21 cellular contexts compared by ENCODE assay signal in genomic region chr3:144364797-144365196, GRCh38.
A peak's percentile ranks its signal among the peaks of the same experiment; 100 is the strongest.
DNase-seq lines count a peak whose midpoint lies in the region; ATAC-seq and TF ChIP-seq lines count a peak whose summit lies in the region.
"Had no signal": no experiment of that assay in that cellular context is flagged by ENCODE, and none has a peak within 500 bp of the region (broad histone marks: within the 10 kb centered on the region; RNA-seq: fewer than 3 reads in every experiment).

No MANE protein-coding gene starts in this region.

- TF ChIP-seq POLR2A in testis (IDR thresholded peaks at IDR 0.05): no peak

- no peaks in the 10 kb centered on the region for H3K4me1 ChIP-seq in adipocyte (ENCODE audit: control insufficient read depth, insufficient read depth, low read length)
- no peaks in the 10 kb centered on the region for H3K4me1 ChIP-seq in testis
- H3K4me1 ChIP-seq in CD8-positive, alpha-beta memory T cell (ENCODE audit: insufficient read depth, low read length): no peaks in the 10 kb centered on the region
- H3K4me1 ChIP-seq: A549, BLaER1 had no signal

- H3K4me1 Mint-ChIP-seq in CD8-positive, alpha-beta memory T cell: no peaks in the 10 kb centered on the region
- H3K4me1 Mint-ChIP-seq: CD4-positive, alpha-beta memory T cell had no signal

- H3K9me3 Mint-ChIP-seq in CD8-positive, alpha-beta memory T cell: peaks cover 0 to 21% (median 12%) of the 10 kb centered on the region in 5 donors

- intact Hi-C loops in testis (cut with DNase I; ENCODE audit: low total_unique reads): no loop called here

- H3K27ac ChIP-seq in testis: no peak overlapping the region
- no peak overlapping the region for H3K27ac ChIP-seq in CD8-positive, alpha-beta memory T cell (ENCODE audit: low read depth, low read length)
- H3K27ac ChIP-seq: A549, BLaER1, HL-60, SK-N-MC had no signal

- no peak for ATAC-seq in GM21576 (IDR thresholded peaks at IDR 0.05; ENCODE audit: unreplicated experiment)
- ATAC-seq: A549 had no signal

- peaks cover 0 to 3% (median 2%) of the 10 kb centered on the region in 3 donors for H3K36me3 Mint-ChIP-seq in CD8-positive, alpha-beta memory T cell

- H3K9me3 ChIP-seq in adipocyte (ENCODE audit: control insufficient read depth, low read length) (peaks cover 3% of the 10 kb centered on the region), testis (no peaks in the 10 kb centered on the region)
- no peaks in the 10 kb centered on the region for H3K9me3 ChIP-seq in CD8-positive, alpha-beta memory T cell (ENCODE audit: low read length)
- H3K9me3 ChIP-seq: A549 had no signal

- WGBS in testis, 2 donors: 89 to 95% methylated on average over 1 of the region's 1 CpG

- H3K4me3 ChIP-seq in adipocyte (ENCODE audit: low read length) (no peak overlapping the region), retinal pigment epithelial cell (ENCODE audit: low read length) (no peak overlapping the region), testis (no peak overlapping the region)
- no peak overlapping the region for H3K4me3 ChIP-seq in CD8-positive, alpha-beta memory T cell (ENCODE audit: low read length)
- H3K4me3 ChIP-seq: A549, BLaER1, SK-N-MC had no signal

- H3K27me3 ChIP-seq in adipocyte (replicated peaks; ENCODE audit: control insufficient read depth, insufficient read depth, low read length): no peaks in the 10 kb centered on the region
- H3K27me3 ChIP-seq in testis: no peaks in the 10 kb centered on the region
- no peaks in the 10 kb centered on the region for H3K27me3 ChIP-seq in CD8-positive, alpha-beta memory T cell (ENCODE audit: insufficient read depth, low read length, poor library complexity, severe bottlenecking)
- H3K27me3 ChIP-seq: BLaER1 had no signal

- H3K36me3 ChIP-seq in adipocyte (ENCODE audit: control insufficient read depth, insufficient read depth, low read length, severe bottlenecking): no peaks in the 10 kb centered on the region
- no peaks in the 10 kb centered on the region for H3K36me3 ChIP-seq in testis (ENCODE audit: low read depth, missing control alignments)
- H3K36me3 ChIP-seq in CD8-positive, alpha-beta memory T cell (ENCODE audit: insufficient read depth, low read length): no peaks in the 10 kb centered on the region
- H3K36me3 ChIP-seq: BLaER1 had no signal

- H3K4me3 Mint-ChIP-seq in CD8-positive, alpha-beta memory T cell: no peak overlapping the region
- H3K4me3 Mint-ChIP-seq: CD4-positive, alpha-beta memory T cell; HFFc6 had no signal

- H3K27me3 Mint-ChIP-seq in CD8-positive, alpha-beta memory T cell: no peaks in the 10 kb centered on the region
- H3K27me3 Mint-ChIP-seq: CD4-positive, alpha-beta memory T cell had no signal

- TF ChIP-seq CTCF in retinal pigment epithelial cell (conservative IDR thresholded peaks at IDR 0.05; ENCODE audit: low read depth, low read length) (no peak), testis (IDR thresholded peaks at IDR 0.05) (no peak)

- H3K9ac ChIP-seq in adipocyte (ENCODE audit: low read length): no peak overlapping the region
- H3K9ac ChIP-seq: BLaER1 had no signal

- peak; percentile 59 for DNase-seq in EL
- peak; percentile 15 for DNase-seq in adipocyte (ENCODE audit: low read depth)
- peak; percentile 34 for DNase-seq in iris pigment epithelial cell (ENCODE audit: low read depth)
- peak; percentile 84 for DNase-seq in retinal pigment epithelial cell (ENCODE audit: low read depth)
- no peak for DNase-seq in testis
- DNase-seq in CD8-positive, alpha-beta memory T cell: no peak
- DNase-seq: Calu3; CD4-positive, alpha-beta memory T cell; DMS53; HFFc6; MM.1S; NCI-H1105; NCI-H1694; NCI-H2081 treated with DMSO at 0.1 percent for 48 hours; NCI-H774; SHP77 had no signal

- CTCF ChIA-PET in CD8-positive, alpha-beta memory T cell (lab: Charles Lee): no interaction called here

- no peak overlapping the region for H3K27ac Mint-ChIP-seq in CD8-positive, alpha-beta memory T cell
- H3K27ac Mint-ChIP-seq: CD4-positive, alpha-beta memory T cell; HFFc6 had no signal

- POLR2A ChIA-PET in CD8-positive, alpha-beta memory T cell (lab: Charles Lee): no interaction called here

Comparison
In these comparisons a context has a peak if more than half of its experiments do, and no peak if none do; other contexts are left out.
1. DNase-seq: peak in EL (single experiment), adipocyte (single experiment), iris pigment epithelial cell (single experiment) and retinal pigment epithelial cell (single experiment); none in testis (single experiment) and CD8-positive, alpha-beta memory T cell (0 of 5).